In the genomic region with DNA sequence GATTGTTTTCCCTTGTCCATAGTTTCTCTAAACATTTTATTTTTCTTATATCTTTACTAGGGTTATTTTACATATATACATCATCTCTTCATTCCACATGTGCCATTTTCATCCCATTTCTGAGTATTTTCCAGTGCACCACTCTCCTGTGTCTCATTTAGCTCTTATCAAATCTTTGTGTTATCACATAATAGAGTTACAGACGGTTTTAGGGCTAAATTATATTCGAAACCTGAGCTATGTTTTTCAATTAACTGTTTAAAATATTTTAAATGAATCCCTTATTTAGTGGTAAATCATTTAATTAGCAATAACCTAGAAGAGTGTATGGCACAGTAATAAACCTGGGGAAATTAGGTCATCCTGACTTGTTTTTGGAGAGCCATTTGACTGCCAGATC, we compare ENCODE assay signal across 5 cellular contexts.
"Had no signal": no experiment of that assay in that cellular context is flagged by ENCODE, and none has a peak within 500 bp of the region (broad histone marks: within the 10 kb centered on the region; RNA-seq: fewer than 3 reads in every experiment).

No MANE protein-coding gene starts in this region.

- ATAC-seq: HepG2, K562 had no signal

- DNase-seq: IMR-90, KBM-7 had no signal

- H3K27ac ChIP-seq: HL-60 had no signal

- H3K4me3 ChIP-seq: K562 had no signal
